In genomic region chr15:45118131-45118588, GRCh38 we compare ENCODE assay signal across 8 cellular contexts.
A peak's percentile ranks its signal among the peaks of the same experiment; 100 is the strongest.
DNase-seq lines count a peak whose midpoint lies in the region; ATAC-seq lines count a peak whose summit lies in the region.

No MANE protein-coding gene starts in this region.

- peaks cover 23% of the 10 kb centered on the region for H3K4me1 Mint-ChIP-seq in central memory CD8-positive, alpha-beta T cell

- no peaks in the 10 kb centered on the region for H3K36me3 Mint-ChIP-seq in central memory CD8-positive, alpha-beta T cell (ENCODE audit: insufficient read depth)

- H3K27me3 Mint-ChIP-seq in central memory CD8-positive, alpha-beta T cell = peaks cover 96% of the 10 kb centered on the region

- no peaks in the 10 kb centered on the region for H3K9me3 Mint-ChIP-seq in central memory CD8-positive, alpha-beta T cell

- peak overlapping the region; percentile 65 for H3K4me3 Mint-ChIP-seq in central memory CD8-positive, alpha-beta T cell

- H3K27ac Mint-ChIP-seq in central memory CD8-positive, alpha-beta T cell (ENCODE audit: low read depth) = no peak overlapping the region

- peak; percentile 77 for ATAC-seq in GM19025 (IDR thresholded peaks at IDR 0.05; ENCODE audit: low read depth, unreplicated experiment)
- ATAC-seq in HG03354 (IDR thresholded peaks at IDR 0.05; ENCODE audit: poor library complexity, severe bottlenecking, unreplicated experiment) = peak; percentile 93
- ATAC-seq in central memory CD8-positive, alpha-beta T cell (replicated peaks; ENCODE audit: extremely low read depth, poor library complexity, severe bottlenecking) = peak; percentile 98

- DNase-seq in AML-193 (lab: John Stamatoyannopoulos, UW) (peak; percentile 71 to 75), NCI-H226 (peak; percentile 67), kidney tubule cell (ENCODE audit: low spot score) (peak; percentile 88)
- DNase-seq in activated CD4-positive, CD25-positive, alpha-beta regulatory T cell (lab: John Stamatoyannopoulos, UW) = peak; percentile 56 to 76 (median 66)
- peak; percentile 69 to 74 for DNase-seq in central memory CD8-positive, alpha-beta T cell (ENCODE audit: low spot score in 2 of 2)
- peak; percentile 88 for DNase-seq in stimulated activated CD4-positive, alpha-beta T cell treated with anti-CD3 and anti-CD28 coated beads, Interleukin-2, amount 100 ng/mL, for 24 hours

Comparison
In these comparisons a context has a peak if more than half of its experiments do, and no peak if none do; other contexts are left out.
1. Peak in every context shown above with its lines: DNase-seq and ATAC-seq.